In the genomic region with DNA sequence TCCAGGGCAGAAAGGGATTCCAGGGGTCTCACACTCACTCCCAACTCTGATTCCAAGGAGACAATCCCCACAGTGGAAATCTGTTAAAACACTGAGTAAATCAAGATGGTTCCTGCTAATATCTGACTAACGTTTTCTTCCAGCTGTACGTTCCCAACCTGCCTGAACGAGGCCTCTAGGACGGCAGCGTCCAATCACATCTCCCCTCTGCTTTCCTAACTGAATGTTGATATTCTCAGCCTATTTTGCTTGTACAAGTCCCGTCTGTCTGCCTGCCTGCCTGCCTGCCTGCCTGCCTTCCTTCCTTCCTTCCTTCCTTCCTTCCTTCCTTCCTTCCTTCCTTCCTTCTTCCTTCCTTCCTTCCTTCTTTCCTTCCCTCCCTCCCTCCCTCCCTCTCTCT, we compare ENCODE assay signal across 1 cellular context. TPM values are rescaled to one million over a fixed set of nuclear protein-coding genes. Genes with fewer than 3 reads are reported as not detected.
"Had no signal": no experiment of that assay in that cellular context is flagged by ENCODE, and none has a peak within 500 bp of the region (broad histone marks: within the 10 kb centered on the region; RNA-seq: fewer than 3 reads in every experiment).

No MANE protein-coding gene starts in this region.

RNA-seq across cellular contexts. Expression of a gene that starts 46.9 kb away (rescaled TPM):
- total RNA-seq: ascending aorta had no signal
